ENCODE assay signal across 2 cellular contexts in the genomic region with DNA sequence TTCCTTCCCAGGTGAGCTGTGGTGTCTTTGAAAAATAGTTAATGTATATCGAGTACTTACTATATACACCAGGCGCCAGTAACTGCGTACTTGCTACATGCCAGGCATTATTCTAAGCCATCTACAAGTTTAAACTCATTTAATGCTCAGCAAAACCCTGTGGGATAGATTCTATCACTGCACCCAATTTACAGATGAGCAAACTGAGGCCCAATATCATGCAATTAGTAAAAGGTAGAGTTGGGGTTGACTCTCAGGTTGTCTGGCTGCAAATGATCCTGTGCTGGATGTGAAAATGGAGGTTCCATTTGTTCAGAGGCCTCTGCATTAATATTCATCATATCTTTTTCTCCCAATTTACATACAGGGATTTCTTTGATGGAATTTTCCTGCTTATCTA.
TF ChIP-seq lines count a peak whose summit lies in the region.

No MANE protein-coding gene starts in this region.

TF ChIP-seq in HepG2, 621 proteins besides CTCF, POLR2A, EP300 and RAD21:
- TF ChIP-seq ZKSCAN8 (CRISPR knock-in tag; IDR thresholded peaks at IDR 0.05; ENCODE audit: borderline replicate concordance) (no peak), ZNF549 (CRISPR knock-in tag; IDR thresholded peaks at IDR 0.05) (no peak), ZNF180 (CRISPR knock-in tag; IDR thresholded peaks at IDR 0.05; ENCODE audit: borderline replicate concordance, low read depth) (no peak), ZNF629 (CRISPR knock-in tag; conservative IDR thresholded peaks at IDR 0.05) (peak; percentile 87), ZNF251 (CRISPR knock-in tag; IDR thresholded peaks at IDR 0.05) (no peak)
TF ChIP-seq in HepG2: peak in this region for 1.

TF ChIP-seq in K562, 482 proteins besides CTCF, POLR2A, EP300 and RAD21 (continues in another document):
- TF ChIP-seq PHF21A (IDR thresholded peaks at IDR 0.05; ENCODE audit: borderline replicate concordance, low read depth): no peak
- TF ChIP-seq HDAC2 (IDR thresholded peaks at IDR 0.05): 0 out of 2 replicates have a peak, but pooled peaks have one; percentile 28
- TF ChIP-seq BMI1 (IDR thresholded peaks at IDR 0.05; ENCODE audit: low read length): no peak
- TF ChIP-seq CBX3 (IDR thresholded peaks at IDR 0.05; ENCODE audit: borderline replicate concordance in 1 of 2, low read length in 2 of 2): peak in 1 of 2 experiments; percentile 37; a peak in 1 of 3 replicates
- TF ChIP-seq ZNF766 (CRISPR knock-in tag; conservative IDR thresholded peaks at IDR 0.05): no peak
- TF ChIP-seq NCOA4 (IDR thresholded peaks at IDR 0.05; ENCODE audit: partially characterized antibody): no peak
- no peak for TF ChIP-seq ZNF408 (CRISPR knock-in tag; IDR thresholded peaks at IDR 0.05; ENCODE audit: low read depth)
- no peak for TF ChIP-seq TOE1 (IDR thresholded peaks at IDR 0.05; ENCODE audit: borderline replicate concordance)
- TF ChIP-seq TOE1 (CRISPR knock-in tag; IDR thresholded peaks at IDR 0.05; ENCODE audit: borderline replicate concordance, low read depth): no peak
- TF ChIP-seq, protein P1, sequence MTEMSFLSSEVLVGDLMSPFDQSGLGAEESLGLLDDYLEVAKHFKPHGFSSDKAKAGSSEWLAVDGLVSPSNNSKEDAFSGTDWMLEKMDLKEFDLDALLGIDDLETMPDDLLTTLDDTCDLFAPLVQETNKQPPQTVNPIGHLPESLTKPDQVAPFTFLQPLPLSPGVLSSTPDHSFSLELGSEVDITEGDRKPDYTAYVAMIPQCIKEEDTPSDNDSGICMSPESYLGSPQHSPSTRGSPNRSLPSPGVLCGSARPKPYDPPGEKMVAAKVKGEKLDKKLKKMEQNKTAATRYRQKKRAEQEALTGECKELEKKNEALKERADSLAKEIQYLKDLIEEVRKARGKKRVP (CRISPR knock-in tag; IDR thresholded peaks at IDR 0.05): no peak
- TF ChIP-seq HMG20A (CRISPR knock-in tag; conservative IDR thresholded peaks at IDR 0.05): no peak
- TF ChIP-seq NR2F6 (CRISPR knock-in tag; IDR thresholded peaks at IDR 0.05): no peak
- TF ChIP-seq, protein P2, sequence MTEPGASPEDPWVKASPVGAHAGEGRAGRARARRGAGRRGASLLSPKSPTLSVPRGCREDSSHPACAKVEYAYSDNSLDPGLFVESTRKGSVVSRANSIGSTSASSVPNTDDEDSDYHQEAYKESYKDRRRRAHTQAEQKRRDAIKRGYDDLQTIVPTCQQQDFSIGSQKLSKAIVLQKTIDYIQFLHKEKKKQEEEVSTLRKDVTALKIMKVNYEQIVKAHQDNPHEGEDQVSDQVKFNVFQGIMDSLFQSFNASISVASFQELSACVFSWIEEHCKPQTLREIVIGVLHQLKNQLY (CRISPR knock-in tag; conservative IDR thresholded peaks at IDR 0.05): no peak
- TF ChIP-seq ADNP (tag; IDR thresholded peaks at IDR 0.05): 0 out of 2 replicates have a peak, but pooled peaks have one; percentile 30
- TF ChIP-seq KDM1A (IDR thresholded peaks at IDR 0.05): peak; percentile 33 to 38; a peak in 3 of 4 replicates
- TF ChIP-seq MEF2D (tag; conservative IDR thresholded peaks at IDR 0.05; ENCODE audit: low read depth): no peak
- TF ChIP-seq SREBF2 (CRISPR knock-in tag; IDR thresholded peaks at IDR 0.05): no peak
- TF ChIP-seq, protein P3, sequence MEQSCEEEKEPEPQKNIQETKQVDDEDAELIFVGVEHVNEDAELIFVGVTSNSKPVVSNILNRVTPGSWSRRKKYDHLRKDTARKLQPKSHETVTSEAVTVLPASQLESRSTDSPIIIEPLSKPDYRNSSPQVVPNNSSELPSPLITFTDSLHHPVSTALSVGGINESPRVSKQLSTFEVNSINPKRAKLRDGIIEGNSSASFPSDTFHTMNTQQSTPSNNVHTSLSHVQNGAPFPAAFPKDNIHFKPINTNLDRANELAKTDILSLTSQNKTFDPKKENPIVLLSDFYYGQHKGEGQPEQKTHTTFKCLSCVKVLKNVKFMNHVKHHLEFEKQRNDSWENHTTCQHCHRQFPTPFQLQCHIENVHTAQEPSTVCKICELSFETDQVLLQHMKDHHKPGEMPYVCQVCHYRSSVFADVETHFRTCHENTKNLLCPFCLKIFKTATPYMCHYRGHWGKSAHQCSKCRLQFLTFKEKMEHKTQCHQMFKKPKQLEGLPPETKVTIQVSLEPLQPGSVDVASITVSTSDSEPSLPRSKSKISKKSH (CRISPR knock-in tag; IDR thresholded peaks at IDR 0.05): no peak
- TF ChIP-seq, protein P4, sequence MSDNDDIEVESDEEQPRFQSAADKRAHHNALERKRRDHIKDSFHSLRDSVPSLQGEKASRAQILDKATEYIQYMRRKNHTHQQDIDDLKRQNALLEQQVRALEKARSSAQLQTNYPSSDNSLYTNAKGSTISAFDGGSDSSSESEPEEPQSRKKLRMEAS (CRISPR knock-in tag; IDR thresholded peaks at IDR 0.05): no peak
- TF ChIP-seq CBX1 (IDR thresholded peaks at IDR 0.05; ENCODE audit: low read depth): no peak
- TF ChIP-seq, protein P5, sequence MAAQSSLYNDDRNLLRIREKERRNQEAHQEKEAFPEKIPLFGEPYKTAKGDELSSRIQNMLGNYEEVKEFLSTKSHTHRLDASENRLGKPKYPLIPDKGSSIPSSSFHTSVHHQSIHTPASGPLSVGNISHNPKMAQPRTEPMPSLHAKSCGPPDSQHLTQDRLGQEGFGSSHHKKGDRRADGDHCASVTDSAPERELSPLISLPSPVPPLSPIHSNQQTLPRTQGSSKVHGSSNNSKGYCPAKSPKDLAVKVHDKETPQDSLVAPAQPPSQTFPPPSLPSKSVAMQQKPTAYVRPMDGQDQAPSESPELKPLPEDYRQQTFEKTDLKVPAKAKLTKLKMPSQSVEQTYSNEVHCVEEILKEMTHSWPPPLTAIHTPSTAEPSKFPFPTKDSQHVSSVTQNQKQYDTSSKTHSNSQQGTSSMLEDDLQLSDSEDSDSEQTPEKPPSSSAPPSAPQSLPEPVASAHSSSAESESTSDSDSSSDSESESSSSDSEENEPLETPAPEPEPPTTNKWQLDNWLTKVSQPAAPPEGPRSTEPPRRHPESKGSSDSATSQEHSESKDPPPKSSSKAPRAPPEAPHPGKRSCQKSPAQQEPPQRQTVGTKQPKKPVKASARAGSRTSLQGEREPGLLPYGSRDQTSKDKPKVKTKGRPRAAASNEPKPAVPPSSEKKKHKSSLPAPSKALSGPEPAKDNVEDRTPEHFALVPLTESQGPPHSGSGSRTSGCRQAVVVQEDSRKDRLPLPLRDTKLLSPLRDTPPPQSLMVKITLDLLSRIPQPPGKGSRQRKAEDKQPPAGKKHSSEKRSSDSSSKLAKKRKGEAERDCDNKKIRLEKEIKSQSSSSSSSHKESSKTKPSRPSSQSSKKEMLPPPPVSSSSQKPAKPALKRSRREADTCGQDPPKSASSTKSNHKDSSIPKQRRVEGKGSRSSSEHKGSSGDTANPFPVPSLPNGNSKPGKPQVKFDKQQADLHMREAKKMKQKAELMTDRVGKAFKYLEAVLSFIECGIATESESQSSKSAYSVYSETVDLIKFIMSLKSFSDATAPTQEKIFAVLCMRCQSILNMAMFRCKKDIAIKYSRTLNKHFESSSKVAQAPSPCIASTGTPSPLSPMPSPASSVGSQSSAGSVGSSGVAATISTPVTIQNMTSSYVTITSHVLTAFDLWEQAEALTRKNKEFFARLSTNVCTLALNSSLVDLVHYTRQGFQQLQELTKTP (IDR thresholded peaks at IDR 0.05; ENCODE audit: low read depth in 1 of 2, partially characterized antibody in 2 of 2): no peak
- TF ChIP-seq CTBP1 (IDR thresholded peaks at IDR 0.05; ENCODE audit: borderline replicate concordance): no peak
- TF ChIP-seq RBM25 (IDR thresholded peaks at IDR 0.05; ENCODE audit: low read depth, low read length, severe bottlenecking): peak; percentile 98
- no peak for TF ChIP-seq GABPB2 (CRISPR knock-in tag; conservative IDR thresholded peaks at IDR 0.05)
- no peak for TF ChIP-seq C11orf30 (IDR thresholded peaks at IDR 0.05; ENCODE audit: low read depth)
- TF ChIP-seq, protein P6, sequence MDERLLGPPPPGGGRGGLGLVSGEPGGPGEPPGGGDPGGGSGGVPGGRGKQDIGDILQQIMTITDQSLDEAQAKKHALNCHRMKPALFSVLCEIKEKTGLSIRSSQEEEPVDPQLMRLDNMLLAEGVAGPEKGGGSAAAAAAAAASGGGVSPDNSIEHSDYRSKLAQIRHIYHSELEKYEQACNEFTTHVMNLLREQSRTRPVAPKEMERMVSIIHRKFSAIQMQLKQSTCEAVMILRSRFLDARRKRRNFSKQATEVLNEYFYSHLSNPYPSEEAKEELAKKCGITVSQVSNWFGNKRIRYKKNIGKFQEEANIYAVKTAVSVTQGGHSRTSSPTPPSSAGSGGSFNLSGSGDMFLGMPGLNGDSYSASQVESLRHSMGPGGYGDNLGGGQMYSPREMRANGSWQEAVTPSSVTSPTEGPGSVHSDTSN (CRISPR knock-in tag; IDR thresholded peaks at IDR 0.05; ENCODE audit: low read depth): no peak
- TF ChIP-seq, protein P6 (tag; conservative IDR thresholded peaks at IDR 0.05; ENCODE audit: low read depth): no peak
- TF ChIP-seq, protein P7, sequence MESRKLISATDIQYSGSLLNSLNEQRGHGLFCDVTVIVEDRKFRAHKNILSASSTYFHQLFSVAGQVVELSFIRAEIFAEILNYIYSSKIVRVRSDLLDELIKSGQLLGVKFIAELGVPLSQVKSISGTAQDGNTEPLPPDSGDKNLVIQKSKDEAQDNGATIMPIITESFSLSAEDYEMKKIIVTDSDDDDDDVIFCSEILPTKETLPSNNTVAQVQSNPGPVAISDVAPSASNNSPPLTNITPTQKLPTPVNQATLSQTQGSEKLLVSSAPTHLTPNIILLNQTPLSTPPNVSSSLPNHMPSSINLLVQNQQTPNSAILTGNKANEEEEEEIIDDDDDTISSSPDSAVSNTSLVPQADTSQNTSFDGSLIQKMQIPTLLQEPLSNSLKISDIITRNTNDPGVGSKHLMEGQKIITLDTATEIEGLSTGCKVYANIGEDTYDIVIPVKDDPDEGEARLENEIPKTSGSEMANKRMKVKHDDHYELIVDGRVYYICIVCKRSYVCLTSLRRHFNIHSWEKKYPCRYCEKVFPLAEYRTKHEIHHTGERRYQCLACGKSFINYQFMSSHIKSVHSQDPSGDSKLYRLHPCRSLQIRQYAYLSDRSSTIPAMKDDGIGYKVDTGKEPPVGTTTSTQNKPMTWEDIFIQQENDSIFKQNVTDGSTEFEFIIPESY (CRISPR knock-in tag; IDR thresholded peaks at IDR 0.05): no peak
- TF ChIP-seq ZNF224 (CRISPR knock-in tag; IDR thresholded peaks at IDR 0.05): no peak
- TF ChIP-seq IFI16 (CRISPR knock-in tag; IDR thresholded peaks at IDR 0.05): no peak
- no peak for TF ChIP-seq JUND (IDR thresholded peaks at IDR 0.05; ENCODE audit: borderline replicate concordance, low read depth, low read length)
- TF ChIP-seq JUND (tag; IDR thresholded peaks at IDR 0.05; ENCODE audit: borderline replicate concordance, low read depth, low read length): no peak
- TF ChIP-seq, protein P8, sequence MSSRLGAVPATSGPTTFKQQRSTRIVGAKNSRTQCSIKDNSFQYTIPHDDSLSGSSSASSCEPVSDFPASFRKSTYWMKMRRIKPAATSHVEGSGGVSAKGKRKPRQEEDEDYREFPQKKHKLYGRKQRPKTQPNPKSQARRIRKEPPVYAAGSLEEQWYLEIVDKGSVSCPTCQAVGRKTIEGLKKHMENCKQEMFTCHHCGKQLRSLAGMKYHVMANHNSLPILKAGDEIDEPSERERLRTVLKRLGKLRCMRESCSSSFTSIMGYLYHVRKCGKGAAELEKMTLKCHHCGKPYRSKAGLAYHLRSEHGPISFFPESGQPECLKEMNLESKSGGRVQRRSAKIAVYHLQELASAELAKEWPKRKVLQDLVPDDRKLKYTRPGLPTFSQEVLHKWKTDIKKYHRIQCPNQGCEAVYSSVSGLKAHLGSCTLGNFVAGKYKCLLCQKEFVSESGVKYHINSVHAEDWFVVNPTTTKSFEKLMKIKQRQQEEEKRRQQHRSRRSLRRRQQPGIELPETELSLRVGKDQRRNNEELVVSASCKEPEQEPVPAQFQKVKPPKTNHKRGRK (tag; IDR thresholded peaks at IDR 0.05): no peak
- 0 out of 4 replicates have a peak, but pooled peaks of 1 of the 2 experiments have one; percentile 46 for TF ChIP-seq RCOR1 (IDR thresholded peaks at IDR 0.05; ENCODE audit: borderline replicate concordance in 1 of 2, low read depth in 2 of 2, low read length in 2 of 2)
- peak; percentile 91 for TF ChIP-seq BCOR (IDR thresholded peaks at IDR 0.05)
- no peak for TF ChIP-seq CSDE1 (IDR thresholded peaks at IDR 0.05)
- TF ChIP-seq, protein P9, sequence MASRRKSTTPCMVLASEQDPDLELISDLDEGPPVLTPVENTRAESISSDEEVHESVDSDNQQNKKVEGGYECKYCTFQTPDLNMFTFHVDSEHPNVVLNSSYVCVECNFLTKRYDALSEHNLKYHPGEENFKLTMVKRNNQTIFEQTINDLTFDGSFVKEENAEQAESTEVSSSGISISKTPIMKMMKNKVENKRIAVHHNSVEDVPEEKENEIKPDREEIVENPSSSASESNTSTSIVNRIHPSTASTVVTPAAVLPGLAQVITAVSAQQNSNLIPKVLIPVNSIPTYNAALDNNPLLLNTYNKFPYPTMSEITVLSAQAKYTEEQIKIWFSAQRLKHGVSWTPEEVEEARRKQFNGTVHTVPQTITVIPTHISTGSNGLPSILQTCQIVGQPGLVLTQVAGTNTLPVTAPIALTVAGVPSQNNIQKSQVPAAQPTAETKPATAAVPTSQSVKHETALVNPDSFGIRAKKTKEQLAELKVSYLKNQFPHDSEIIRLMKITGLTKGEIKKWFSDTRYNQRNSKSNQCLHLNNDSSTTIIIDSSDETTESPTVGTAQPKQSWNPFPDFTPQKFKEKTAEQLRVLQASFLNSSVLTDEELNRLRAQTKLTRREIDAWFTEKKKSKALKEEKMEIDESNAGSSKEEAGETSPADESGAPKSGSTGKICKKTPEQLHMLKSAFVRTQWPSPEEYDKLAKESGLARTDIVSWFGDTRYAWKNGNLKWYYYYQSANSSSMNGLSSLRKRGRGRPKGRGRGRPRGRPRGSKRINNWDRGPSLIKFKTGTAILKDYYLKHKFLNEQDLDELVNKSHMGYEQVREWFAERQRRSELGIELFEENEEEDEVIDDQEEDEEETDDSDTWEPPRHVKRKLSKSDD (conservative IDR thresholded peaks at IDR 0.05; ENCODE audit: low read length): no peak
- no peak for TF ChIP-seq PCBP1 (IDR thresholded peaks at IDR 0.05; ENCODE audit: low read depth, low read length, poor library complexity, severe bottlenecking)
- no peak for TF ChIP-seq GTF2F1 (IDR thresholded peaks at IDR 0.05; ENCODE audit: low read depth, low read length)
- TF ChIP-seq U2AF1 (optimal IDR thresholded peaks at IDR 0.05; ENCODE audit: low read depth, low read length): no peak
- TF ChIP-seq TRIM28 (IDR thresholded peaks at IDR 0.05): no peak
- no peak for TF ChIP-seq CEBPB (tag; IDR thresholded peaks at IDR 0.05)
- TF ChIP-seq, protein P10, sequence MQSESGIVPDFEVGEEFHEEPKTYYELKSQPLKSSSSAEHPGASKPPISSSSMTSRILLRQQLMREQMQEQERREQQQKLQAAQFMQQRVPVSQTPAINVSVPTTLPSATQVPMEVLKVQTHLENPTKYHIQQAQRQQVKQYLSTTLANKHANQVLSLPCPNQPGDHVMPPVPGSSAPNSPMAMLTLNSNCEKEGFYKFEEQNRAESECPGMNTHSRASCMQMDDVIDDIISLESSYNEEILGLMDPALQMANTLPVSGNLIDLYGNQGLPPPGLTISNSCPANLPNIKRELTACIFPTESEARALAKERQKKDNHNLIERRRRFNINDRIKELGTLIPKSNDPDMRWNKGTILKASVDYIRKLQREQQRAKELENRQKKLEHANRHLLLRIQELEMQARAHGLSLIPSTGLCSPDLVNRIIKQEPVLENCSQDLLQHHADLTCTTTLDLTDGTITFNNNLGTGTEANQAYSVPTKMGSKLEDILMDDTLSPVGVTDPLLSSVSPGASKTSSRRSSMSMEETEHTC (IDR thresholded peaks at IDR 0.05): no peak
